9 cellular contexts compared by ENCODE assay signal in the genomic region with DNA sequence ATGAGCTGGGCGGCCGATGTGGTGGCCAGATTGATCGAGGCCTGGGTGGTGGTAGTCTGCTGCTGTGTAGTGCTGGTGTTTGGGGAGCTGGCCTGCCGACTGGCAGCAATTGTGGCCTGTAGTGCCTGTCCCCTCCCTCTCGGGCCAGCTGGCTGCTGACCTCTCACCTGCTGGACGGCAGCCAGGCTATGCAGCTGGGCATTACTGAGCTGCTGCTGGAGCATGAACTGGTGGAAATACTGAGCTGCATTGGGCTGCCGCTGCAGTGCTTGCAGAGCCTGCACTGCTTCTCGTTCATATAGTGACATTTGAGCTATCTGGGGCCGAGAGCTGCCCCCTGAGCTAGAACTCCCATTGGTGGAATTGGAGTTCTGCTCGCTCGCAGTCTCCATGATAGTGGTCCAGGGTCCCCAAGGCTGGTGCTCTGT. TPM values are rescaled to one million over a fixed set of nuclear protein-coding genes. Genes with fewer than 3 reads are reported as not detected.
"Had no signal": no experiment of that assay in that cellular context is flagged by ENCODE, and none has a peak within 500 bp of the region (broad histone marks: within the 10 kb centered on the region; RNA-seq: fewer than 3 reads in every experiment).

No MANE protein-coding gene starts in this region.

RNA-seq across cellular contexts. Expression of a gene that starts 11.6 kb away (rescaled TPM):
- total RNA-seq: activated B cell treated with CpG ODN at 0.5 μM for 24 hours; activated CD8-positive, alpha-beta T cell treated with anti-CD3 and anti-CD28 coated beads for 36 hours; activated T-cell treated with anti-CD3 and anti-CD28 coated beads, Interleukin-2, amount 50 U/mL, for 4 hours; cardiac muscle cell; esophagus squamous epithelium; fibroblast of villous mesenchyme; occipital lobe; suprapubic skin had no signal
- polyA plus RNA-seq: adipose tissue, cardiac muscle cell had no signal

RNA-seq across cellular contexts. Expression of a gene that starts 14.1 kb away (rescaled TPM):
- total RNA-seq: activated B cell treated with CpG ODN at 0.5 μM for 24 hours; activated CD8-positive, alpha-beta T cell treated with anti-CD3 and anti-CD28 coated beads for 36 hours; activated T-cell treated with anti-CD3 and anti-CD28 coated beads, Interleukin-2, amount 50 U/mL, for 4 hours; cardiac muscle cell; esophagus squamous epithelium; fibroblast of villous mesenchyme; occipital lobe; suprapubic skin had no signal
- polyA plus RNA-seq: adipose tissue, cardiac muscle cell had no signal

RNA-seq across cellular contexts. Expression of a gene that starts 29.5 kb away (rescaled TPM):
- total RNA-seq: activated B cell treated with CpG ODN at 0.5 μM for 24 hours; activated CD8-positive, alpha-beta T cell treated with anti-CD3 and anti-CD28 coated beads for 36 hours; activated T-cell treated with anti-CD3 and anti-CD28 coated beads, Interleukin-2, amount 50 U/mL, for 4 hours; cardiac muscle cell; fibroblast of villous mesenchyme; occipital lobe had no signal
- polyA plus RNA-seq: adipose tissue, cardiac muscle cell had no signal

RNA-seq across cellular contexts. Expression of a gene that starts 51.6 kb away (rescaled TPM):
- total RNA-seq: activated B cell treated with CpG ODN at 0.5 μM for 24 hours; activated CD8-positive, alpha-beta T cell treated with anti-CD3 and anti-CD28 coated beads for 36 hours; activated T-cell treated with anti-CD3 and anti-CD28 coated beads, Interleukin-2, amount 50 U/mL, for 4 hours; cardiac muscle cell; esophagus squamous epithelium; fibroblast of villous mesenchyme; occipital lobe; suprapubic skin had no signal
- polyA plus RNA-seq: cardiac muscle cell had no signal

RNA-seq across cellular contexts. Expression of a gene that starts 55.5 kb away (rescaled TPM):
- total RNA-seq: activated B cell treated with CpG ODN at 0.5 μM for 24 hours; activated CD8-positive, alpha-beta T cell treated with anti-CD3 and anti-CD28 coated beads for 36 hours; activated T-cell treated with anti-CD3 and anti-CD28 coated beads, Interleukin-2, amount 50 U/mL, for 4 hours; cardiac muscle cell; esophagus squamous epithelium; fibroblast of villous mesenchyme; occipital lobe; suprapubic skin had no signal
- polyA plus RNA-seq: adipose tissue, cardiac muscle cell had no signal
